In genomic region chr20:23144856-23145255, GRCh38 we compare ENCODE assay signal across 1 cellular context.
TF ChIP-seq lines count a peak whose summit lies in the region.

No MANE protein-coding gene starts in this region.

TF ChIP-seq in IMR-90, 13 proteins besides CTCF, POLR2A, EP300 and RAD21:
- TF ChIP-seq BHLHE40 (IDR thresholded peaks at IDR 0.05; ENCODE audit: low read depth, low read length) (no peak), USF2 (IDR thresholded peaks at IDR 0.05; ENCODE audit: low read depth, low read length) (no peak), MXI1 (IDR thresholded peaks at IDR 0.05; ENCODE audit: borderline replicate concordance, low read depth, low read length) (no peak), NFE2L2 (IDR thresholded peaks at IDR 0.05; ENCODE audit: low read depth, low read length) (no peak)
